8 cellular contexts compared by ENCODE assay signal in the genomic region with DNA sequence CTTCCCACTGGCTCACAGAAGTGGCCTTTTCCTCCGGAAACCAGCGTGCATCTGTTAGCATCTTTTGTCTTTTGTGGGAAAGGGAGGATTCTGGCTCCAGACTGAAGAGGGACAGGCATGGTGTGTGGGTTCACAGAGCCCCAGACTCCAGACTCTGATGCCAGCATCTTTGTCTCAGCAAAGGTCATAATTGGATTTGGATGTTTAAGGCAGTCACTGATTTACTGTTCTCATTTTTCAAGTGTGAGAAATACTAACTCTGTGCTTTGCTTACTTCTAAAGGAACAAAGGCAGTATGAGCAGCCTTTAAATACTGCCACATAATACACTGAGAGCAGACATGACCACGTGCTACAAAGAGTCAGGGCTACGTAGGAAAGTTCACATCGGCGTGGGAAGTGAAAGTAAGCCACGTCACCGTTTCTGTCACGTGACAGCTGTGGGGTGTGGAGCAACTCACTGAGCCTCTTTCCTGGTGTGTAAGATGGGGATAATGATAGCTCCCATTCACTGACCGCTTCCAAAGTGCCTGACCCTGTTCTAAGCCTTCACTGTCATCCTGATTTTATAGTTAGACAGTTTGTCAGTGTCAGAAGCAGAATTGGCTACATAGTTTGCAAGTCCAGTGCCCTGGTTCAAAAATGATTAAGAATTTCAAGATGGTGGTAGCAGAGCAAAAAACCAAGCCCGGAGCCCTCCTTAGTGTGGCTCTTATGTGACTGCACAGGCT. TPM values are rescaled to one million over a fixed set of nuclear protein-coding genes. Genes with fewer than 3 reads are reported as not detected.
DNase-seq lines count a peak whose midpoint lies in the region; ATAC-seq and TF ChIP-seq lines count a peak whose summit lies in the region.

No MANE protein-coding gene starts in this region.

- POLR2A ChIA-PET in RWPE1 (lab: Yijun Ruan, JAX; ENCODE audit: low non-redundant PET) = no interaction called here

- peak in 2 of 4 donors; percentile 21 to 72 for TF ChIP-seq EP300 in upper lobe of left lung (IDR thresholded peaks at IDR 0.05)

- WGBS in upper lobe of left lung, 2 donors = 36 to 47% methylated on average over 3 to 11 of the region's 11 CpGs

- peaks cover 0 to 63% (median 28%) of the 10 kb centered on the region in 4 donors for H3K4me1 ChIP-seq in upper lobe of left lung

- H3K9me3 ChIP-seq in upper lobe of left lung = no peaks in the 10 kb centered on the region

- H3K4me3 ChIP-seq in upper lobe of left lung = peak overlapping the region in 1 of 4 donors; percentile 18

- H3K36me3 ChIP-seq in upper lobe of left lung = no peaks in the 10 kb centered on the region

- TF ChIP-seq CTCF in RWPE1 (conservative IDR thresholded peaks at IDR 0.05; ENCODE audit: low read depth) (no peak), upper lobe of left lung (IDR thresholded peaks at IDR 0.05) (no peak)

- intact Hi-C loops in posterior vena cava (cut with DNase I) = no loop called here

- CTCF ChIA-PET in RWPE1 (lab: Yijun Ruan, JAX) = interaction anchor here (0.6 kb wide), 1 partner anchor 541 kb away, joined by 4 read pairs; no protein-coding TSS in a partner anchor

- TF ChIP-seq POLR2A in upper lobe of left lung (IDR thresholded peaks at IDR 0.05) = peak in 2 of 4 donors; percentile 19 to 58

- no peak overlapping the region for H3K27ac ChIP-seq in RWPE1
- peak overlapping the region; percentile 60 to 82 (median 72) for H3K27ac ChIP-seq in upper lobe of left lung

- DNase-seq in RWPE1 (ENCODE audit: low spot score) (peak; percentile 8), foreskin melanocyte (peak; percentile 78), posterior vena cava (ENCODE audit: low spot score) (peak; percentile 94), upper lobe of left lung (peak in 1 of 2 donors; percentile 86), cerebellar nuclear complex (lab: John Stamatoyannopoulos, UW) (no peak)
- peak; percentile 77 for DNase-seq in activated gamma-delta T cell treated with anti-CD3 and anti-CD28 coated beads, Interleukin-2, amount 50 U/mL, for 16 hours (ENCODE audit: low read depth)

- peak; percentile 62 for ATAC-seq in GM18502 (IDR thresholded peaks at IDR 0.05; ENCODE audit: poor library complexity, unreplicated experiment)
- ATAC-seq in HG02981 (IDR thresholded peaks at IDR 0.05; ENCODE audit: unreplicated experiment) = peak; percentile 39
- ATAC-seq in upper lobe of left lung (ENCODE audit: low FRiP score in 2 of 2) = peak; percentile 74 to 89

- no peaks in the 10 kb centered on the region for H3K27me3 ChIP-seq in upper lobe of left lung

RNA-seq across cellular contexts. Expression of a gene that starts 24.8 kb away (rescaled TPM):
- total RNA-seq in posterior vena cava (1,000 to 10,000 TPM; 3,954 to 4,090 TPM), upper lobe of left lung (1,000 to 10,000 TPM; 2,646 to 6,090 (median 4,792) TPM)

RNA-seq across cellular contexts. Expression of a gene that starts 43.7 kb away (rescaled TPM):
- total RNA-seq in posterior vena cava (1 to 10 TPM; 1.3 to 5.1 TPM), upper lobe of left lung (10 to 100 TPM in 3 of 6 donors, 1 to 10 TPM in 3; 2.3 to 24.5 (median 9.3) TPM)

Comparison
In these comparisons a context has a peak if more than half of its experiments do, and no peak if none do; other contexts are left out.
1. DNase-seq: peak in RWPE1 (single experiment), activated gamma-delta T cell treated with anti-CD3 and anti-CD28 coated beads, Interleukin-2, amount 50 U/mL, for 16 hours (single experiment), foreskin melanocyte (single experiment) and posterior vena cava (single experiment); none in cerebellar nuclear complex (0 of 2).
2. Peak in every context shown above with its lines, with median percentiles within 50 percentile points of each other: ATAC-seq.